Comparison of ENCODE assay signal across 16 cellular contexts in the genomic region with DNA sequence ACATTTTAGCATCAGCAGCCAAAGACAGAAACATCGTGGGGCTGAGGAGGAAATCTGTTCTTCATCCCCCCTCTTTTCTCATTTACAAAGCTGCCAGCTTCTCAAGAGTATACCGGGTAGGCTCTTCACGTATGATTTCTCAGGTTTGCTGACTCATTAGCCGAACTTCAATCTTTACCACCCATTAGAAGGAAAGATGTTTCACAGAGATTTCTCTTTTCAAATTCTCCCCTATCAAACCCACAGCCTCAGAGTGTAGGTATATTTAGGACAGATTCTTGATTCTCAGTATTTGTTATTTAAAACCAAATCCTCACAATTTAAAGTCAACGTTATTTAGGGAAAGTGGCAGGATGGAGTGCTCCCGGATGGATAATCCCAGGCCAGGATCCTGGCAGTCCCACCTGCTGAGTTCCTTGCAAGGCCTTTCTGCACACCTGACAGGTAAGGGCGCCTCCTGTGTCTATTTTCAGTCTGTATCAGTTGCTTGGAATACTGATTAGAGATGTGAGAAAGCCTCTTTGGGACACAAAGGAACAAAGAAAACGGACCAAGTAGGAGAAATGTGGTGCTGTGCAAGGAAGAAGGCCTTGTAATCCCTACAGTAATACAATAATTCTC. TPM values are rescaled to one million over a fixed set of nuclear protein-coding genes. Genes with fewer than 3 reads are reported as not detected.
A peak's percentile ranks its signal among the peaks of the same experiment; 100 is the strongest.
DNase-seq lines count a peak whose midpoint lies in the region; ATAC-seq and TF ChIP-seq lines count a peak whose summit lies in the region.
"Had no signal": no experiment of that assay in that cellular context is flagged by ENCODE, and none has a peak within 500 bp of the region (broad histone marks: within the 10 kb centered on the region; RNA-seq: fewer than 3 reads in every experiment).

No MANE protein-coding gene starts in this region.

- peaks cover 41 to 45% of the 10 kb centered on the region in 2 donors for H3K4me1 Mint-ChIP-seq in natural killer cell treated with Interleukin-12 subunit alpha and Interleukin-12 subunit beta and Interleukin-15 and Interleukin-18, amount 100 ng/mL, for 72 hours (ENCODE audit: low read depth in 2 of 2)

- peaks cover 8% of the 10 kb centered on the region for H3K36me3 Mint-ChIP-seq in natural killer cell treated with Interleukin-12 subunit alpha and Interleukin-12 subunit beta and Interleukin-15 and Interleukin-18, amount 100 ng/mL, for 72 hours

- H3K4me3 Mint-ChIP-seq in natural killer cell treated with Interleukin-12 subunit alpha and Interleukin-12 subunit beta and Interleukin-15 and Interleukin-18, amount 100 ng/mL, for 72 hours: peak overlapping the region; percentile 70
- H3K4me3 Mint-ChIP-seq: activated naive CD8-positive, alpha-beta T cell treated with anti-CD3 and anti-CD28 coated beads for 36 hours had no signal

- DNase-seq in Jurkat, Clone E6-1 (ENCODE audit: low read depth, low spot score): peak; percentile 62
- no peak for DNase-seq in natural killer cell treated with Interleukin-12 subunit alpha and Interleukin-12 subunit beta and Interleukin-15 and Interleukin-18, amount 100 ng/mL, for 72 hours (ENCODE audit: low spot score)
- no peak for DNase-seq in AG20443 (ENCODE audit: low spot score)
- DNase-seq in activated CD4-positive, alpha-beta T cell treated with anti-CD3 and anti-CD28 coated beads, Interleukin-2, amount 50 U/mL, for 1 hour: no peak
- DNase-seq: activated CD4-positive, alpha-beta T cell treated with anti-CD3 and anti-CD28 coated beads, Interleukin-2, amount 10 ng/mL, durations not matched to agents 24 days and 14 days; activated naive CD8-positive, alpha-beta T cell treated with anti-CD3 and anti-CD28 coated beads for 36 hours; BE2C; NCI-H1105; SHP77 treated with DMSO at 0.1 percent for 48 hours; stimulated activated CD4-positive, alpha-beta T cell treated with anti-CD3 and anti-CD28 coated beads, Interleukin-4, amount 100 ng/mL, for 24 hours had no signal

- peaks cover 7% of the 10 kb centered on the region for H3K9me3 Mint-ChIP-seq in natural killer cell treated with Interleukin-12 subunit alpha and Interleukin-12 subunit beta and Interleukin-15 and Interleukin-18, amount 100 ng/mL, for 72 hours

- peak overlapping the region; percentile 4 to 37 for H3K27ac Mint-ChIP-seq in natural killer cell treated with Interleukin-12 subunit alpha and Interleukin-12 subunit beta and Interleukin-15 and Interleukin-18, amount 100 ng/mL, for 72 hours
- H3K27ac Mint-ChIP-seq: activated CD4-positive, alpha-beta T cell treated with anti-CD3 and anti-CD28 coated beads, Interleukin-2, amount 10 ng/mL, durations not matched to agents 24 days and 14 days; activated naive CD8-positive, alpha-beta T cell treated with anti-CD3 and anti-CD28 coated beads for 36 hours had no signal

- peaks cover 0 to 4% of the 10 kb centered on the region in 2 donors for H3K27me3 Mint-ChIP-seq in natural killer cell treated with Interleukin-12 subunit alpha and Interleukin-12 subunit beta and Interleukin-15 and Interleukin-18, amount 100 ng/mL, for 72 hours
- H3K27me3 Mint-ChIP-seq: activated naive CD8-positive, alpha-beta T cell treated with anti-CD3 and anti-CD28 coated beads for 36 hours had no signal

- peak overlapping the region; percentile 28 for H3K4me3 ChIP-seq in Jurkat, Clone E6-1 (ENCODE audit: low read length)

- peak; percentile 7 for ATAC-seq in GM18511 (IDR thresholded peaks at IDR 0.05; ENCODE audit: unreplicated experiment)
- no peak for ATAC-seq in natural killer cell treated with Interleukin-12 subunit alpha and Interleukin-12 subunit beta and Interleukin-15 and Interleukin-18, amount 100 ng/mL, for 72 hours
- ATAC-seq in GM18502 (IDR thresholded peaks at IDR 0.05; ENCODE audit: poor library complexity, unreplicated experiment): no peak

- peak overlapping the region; percentile 39 for H3K27ac ChIP-seq in VCaP
- H3K27ac ChIP-seq: KMS-11 had no signal

- no peak for TF ChIP-seq CTCF in VCaP (conservative IDR thresholded peaks at IDR 0.05)

RNA-seq across cellular contexts. Expression of a gene that starts 12.1 kb away (rescaled TPM):
- 0.21 TPM for polyA plus RNA-seq in Jurkat, Clone E6-1 (2012; ENCODE audit: insufficient read depth, insufficient read length)
- not detected for total RNA-seq in natural killer cell treated with Interleukin-12 subunit alpha and Interleukin-12 subunit beta and Interleukin-15 and Interleukin-18, amount 100 ng/mL, for 72 hours
- total RNA-seq: activated CD4-positive, alpha-beta T cell treated with anti-CD3 and anti-CD28 coated beads, Interleukin-2, amount 10 ng/mL, durations not matched to agents 24 days and 14 days; activated naive CD8-positive, alpha-beta T cell treated with anti-CD3 and anti-CD28 coated beads for 36 hours; mononuclear cell; osteoblast had no signal

RNA-seq across cellular contexts. Expression of a gene that starts 15.8 kb away (rescaled TPM):
- polyA plus RNA-seq in Jurkat, Clone E6-1 (2012; ENCODE audit: insufficient read depth, insufficient read length): 4.4 TPM
- total RNA-seq in natural killer cell treated with Interleukin-12 subunit alpha and Interleukin-12 subunit beta and Interleukin-15 and Interleukin-18, amount 100 ng/mL, for 72 hours: not detected
- total RNA-seq: activated CD4-positive, alpha-beta T cell treated with anti-CD3 and anti-CD28 coated beads, Interleukin-2, amount 10 ng/mL, durations not matched to agents 24 days and 14 days; activated naive CD8-positive, alpha-beta T cell treated with anti-CD3 and anti-CD28 coated beads for 36 hours; osteoblast had no signal
